24 cellular contexts compared by ENCODE assay signal in the genomic region with DNA sequence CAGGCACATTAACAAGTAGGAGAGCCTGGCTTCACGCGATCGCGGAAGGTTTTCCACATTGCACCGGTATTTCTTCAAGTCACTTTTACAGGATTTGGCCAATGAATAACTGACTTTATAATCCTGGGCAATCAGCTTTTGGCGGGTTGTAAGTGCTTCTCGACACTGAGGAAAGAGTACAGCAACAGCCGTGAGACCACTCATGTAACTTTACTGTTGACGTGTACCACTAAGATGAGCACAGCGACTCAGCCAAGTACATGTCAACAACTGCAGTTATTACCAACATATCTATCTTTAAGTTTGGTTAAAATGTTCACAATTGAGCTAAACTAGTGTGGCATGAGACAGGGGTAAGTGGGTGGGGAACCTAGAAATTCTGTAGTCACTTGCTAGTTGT.
DNase-seq lines count a peak whose midpoint lies in the region; ATAC-seq and TF ChIP-seq lines count a peak whose summit lies in the region.
"Had no signal": no experiment of that assay in that cellular context is flagged by ENCODE, and none has a peak within 500 bp of the region (broad histone marks: within the 10 kb centered on the region; RNA-seq: fewer than 3 reads in every experiment).

No MANE protein-coding gene starts in this region.

- intact Hi-C loops in Right ventricle myocardium inferior (cut with DNase I) (no loop called here), cardiac septum (cut with DNase I) (no loop called here), left cardiac atrium (cut with DNase I) (no loop called here)

- no peak for TF ChIP-seq EP300 in tibial nerve (IDR thresholded peaks at IDR 0.05)

- peaks cover 4% of the 10 kb centered on the region; the same call in 1 of the 2 replicates for H3K79me2 ChIP-seq in KMS-11 (ENCODE audit: insufficient read depth, low read depth)

- ATAC-seq in Right ventricle myocardium inferior (peak; percentile 70), left cardiac atrium (peak; percentile 36 to 47), memory B cell (ENCODE audit: low read depth) (no peak), GM19452 (IDR thresholded peaks at IDR 0.05; ENCODE audit: unreplicated experiment) (no peak)
- ATAC-seq: GM12878, GM23338, HCT116 had no signal

- WGBS in tibial nerve, 2 donors = 93 to 94% methylated on average over 10 of the region's 10 CpGs

- H3K36me3 Mint-ChIP-seq in memory B cell = peaks cover 16% of the 10 kb centered on the region

- H3K4me1 ChIP-seq in right atrium auricular region (no peaks in the 10 kb centered on the region), KMS-11 (ENCODE audit: low read depth, poor library complexity, severe bottlenecking) (peaks cover 63% of the 10 kb centered on the region), tibial nerve (peaks cover 0 to 2% (median 0%) of the 10 kb centered on the region in 4 donors)
- H3K4me1 ChIP-seq: BE2C; BLaER1 treated with 17β-estradiol and CSF1 and Interleukin-3, amounts not matched to agents 10 nM and 100 nM had no signal

- H4K20me1 ChIP-seq in KMS-11 (ENCODE audit: insufficient read depth) = 0 out of 2 replicates have a peak, but pooled peaks cover 4% of the 10 kb centered on the region

- H3K27me3 Mint-ChIP-seq in memory B cell = no peaks in the 10 kb centered on the region
- H3K27me3 Mint-ChIP-seq: CD4-positive, alpha-beta T cell; CD8-positive, alpha-beta memory T cell had no signal

- no peak for TF ChIP-seq POLR2A in tibial nerve (IDR thresholded peaks at IDR 0.05)

- H3K27ac ChIP-seq in right atrium auricular region = no peak overlapping the region
- H3K27ac ChIP-seq in KMS-11 = no peak overlapping the region
- H3K27ac ChIP-seq in tibial nerve = no peak overlapping the region
- H3K27ac ChIP-seq: 22Rv1; BLaER1 treated with 17β-estradiol and CSF1 and Interleukin-3, amounts not matched to agents 10 nM and 100 nM had no signal

- H3K4me3 Mint-ChIP-seq in memory B cell = no peak overlapping the region
- H3K4me3 Mint-ChIP-seq: CD14-positive monocyte; CD4-positive, alpha-beta T cell; CD8-positive, alpha-beta memory T cell; GM23338; H9 had no signal

- H3K27me3 ChIP-seq in right atrium auricular region (no peaks in the 10 kb centered on the region), KMS-11 (ENCODE audit: insufficient read depth, low read depth) (no peaks in the 10 kb centered on the region), tibial nerve (no peaks in the 10 kb centered on the region)
- H3K27me3 ChIP-seq: BE2C; BLaER1 treated with 17β-estradiol and CSF1 and Interleukin-3, amounts not matched to agents 10 nM and 100 nM had no signal

- H3K9me3 ChIP-seq in right atrium auricular region = no peaks in the 10 kb centered on the region
- no peaks in the 10 kb centered on the region for H3K9me3 ChIP-seq in tibial nerve
- H3K9me3 ChIP-seq: BE2C; BLaER1 treated with 17β-estradiol and CSF1 and Interleukin-3, amounts not matched to agents 10 nM and 100 nM had no signal

- H3K9ac ChIP-seq in KMS-11 = no peak overlapping the region
- H3K9ac ChIP-seq: BLaER1 treated with 17β-estradiol and CSF1 and Interleukin-3, amounts not matched to agents 10 nM and 100 nM had no signal

- H3K9me3 Mint-ChIP-seq in memory B cell = no peaks in the 10 kb centered on the region
- H3K9me3 Mint-ChIP-seq: CD14-positive monocyte; CD4-positive, alpha-beta T cell; CD8-positive, alpha-beta memory T cell; GM23338; H9 had no signal

- H3K4me2 ChIP-seq in KMS-11 = peak overlapping the region; percentile 15; the same call in 1 of the 2 replicates
- H3K4me2 ChIP-seq: BLaER1 treated with 17β-estradiol and CSF1 and Interleukin-3, amounts not matched to agents 10 nM and 100 nM; GM23338 had no signal

- H3K4me3 ChIP-seq in right atrium auricular region (no peak overlapping the region), KMS-11 (IDR thresholded peaks at IDR 0.05; ENCODE audit: insufficient read depth, low read depth, low read length) (no peak overlapping the region), tibial nerve (no peak overlapping the region)
- H3K4me3 ChIP-seq: BLaER1 treated with 17β-estradiol and CSF1 and Interleukin-3, amounts not matched to agents 10 nM and 100 nM; GM12878; GM23338 had no signal

- no peak overlapping the region for H2AFZ ChIP-seq in KMS-11 (ENCODE audit: low read depth)
- H2AFZ ChIP-seq: GM23338 had no signal

- H3K36me3 ChIP-seq in right atrium auricular region (peaks cover 47% of the 10 kb centered on the region), KMS-11 (ENCODE audit: insufficient read depth) (peaks cover 6% of the 10 kb centered on the region; the same call in 1 of the 2 replicates), tibial nerve (peaks cover 0 to 74% (median 12%) of the 10 kb centered on the region in 3 donors)

- no peak for TF ChIP-seq CTCF in right atrium auricular region (IDR thresholded peaks at IDR 0.05)
- no peak for TF ChIP-seq CTCF in KMS-11 (conservative IDR thresholded peaks at IDR 0.05; ENCODE audit: low read depth, low read length)
- no peak for TF ChIP-seq CTCF in tibial nerve (IDR thresholded peaks at IDR 0.05)

- peak overlapping the region; percentile 11 for H3K27ac Mint-ChIP-seq in memory B cell
- H3K27ac Mint-ChIP-seq: CD4-positive, alpha-beta T cell; GM23338; H9 had no signal

- H3K4me1 Mint-ChIP-seq in memory B cell = no peaks in the 10 kb centered on the region
- H3K4me1 Mint-ChIP-seq: CD14-positive monocyte, GM23338, H9 had no signal

- DNase-seq in Right ventricle myocardium inferior (ENCODE audit: missing footprints) = no peak
- no peak for DNase-seq in cardiac septum (ENCODE audit: low spot score)
- no peak for DNase-seq in left cardiac atrium
- no peak for DNase-seq in right atrium auricular region (ENCODE audit: low spot score)
- no peak for DNase-seq in memory B cell (ENCODE audit: low spot score in 2 of 2)
- DNase-seq in tibial nerve (ENCODE audit: low spot score in 2 of 2) = no peak
- DNase-seq: ACHN; AML-193; BE2C; CD4-positive, alpha-beta T cell; CD8-positive, alpha-beta memory T cell; DMS 273 treated with DMSO at 0.1 percent for 48 hours; DMS79; EL; GDM1; H9 had no signal

Comparison
In these comparisons a context has a peak if more than half of its experiments do, and no peak if none do; other contexts are left out.
1. ATAC-seq: peak in Right ventricle myocardium inferior (single experiment) and left cardiac atrium (2 of 2); none in memory B cell (single experiment) and GM19452 (single experiment).